ENCODE assay signal across 6 cellular contexts in the genomic region with DNA sequence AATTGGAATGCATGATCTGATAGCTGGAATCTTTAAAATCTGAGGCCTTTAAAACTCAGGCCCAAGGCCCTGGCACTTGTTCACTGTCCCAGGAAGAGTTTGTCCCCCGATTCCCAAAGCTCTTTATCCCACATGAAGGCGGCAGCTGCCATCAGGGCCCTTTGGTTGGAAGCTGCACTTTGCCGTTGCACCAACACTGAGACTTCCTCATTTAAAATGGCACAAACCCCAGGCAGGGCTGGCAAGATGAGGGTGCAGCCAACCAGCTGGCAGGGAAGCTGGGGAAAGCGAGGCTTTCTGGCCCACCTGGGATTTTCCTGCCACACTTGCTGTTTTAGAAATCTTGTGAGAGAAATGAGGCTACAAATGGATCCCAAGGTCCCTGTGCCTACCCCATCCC.
"Had no signal": no experiment of that assay in that cellular context is flagged by ENCODE, and none has a peak within 500 bp of the region (broad histone marks: within the 10 kb centered on the region; RNA-seq: fewer than 3 reads in every experiment).

No MANE protein-coding gene starts in this region.

- DNase-seq: GM23248, GOT3, H7, H9, HCEC 1CT, HFFc6 had no signal
